ENCODE assay signal across 1 cellular context in the genomic region with DNA sequence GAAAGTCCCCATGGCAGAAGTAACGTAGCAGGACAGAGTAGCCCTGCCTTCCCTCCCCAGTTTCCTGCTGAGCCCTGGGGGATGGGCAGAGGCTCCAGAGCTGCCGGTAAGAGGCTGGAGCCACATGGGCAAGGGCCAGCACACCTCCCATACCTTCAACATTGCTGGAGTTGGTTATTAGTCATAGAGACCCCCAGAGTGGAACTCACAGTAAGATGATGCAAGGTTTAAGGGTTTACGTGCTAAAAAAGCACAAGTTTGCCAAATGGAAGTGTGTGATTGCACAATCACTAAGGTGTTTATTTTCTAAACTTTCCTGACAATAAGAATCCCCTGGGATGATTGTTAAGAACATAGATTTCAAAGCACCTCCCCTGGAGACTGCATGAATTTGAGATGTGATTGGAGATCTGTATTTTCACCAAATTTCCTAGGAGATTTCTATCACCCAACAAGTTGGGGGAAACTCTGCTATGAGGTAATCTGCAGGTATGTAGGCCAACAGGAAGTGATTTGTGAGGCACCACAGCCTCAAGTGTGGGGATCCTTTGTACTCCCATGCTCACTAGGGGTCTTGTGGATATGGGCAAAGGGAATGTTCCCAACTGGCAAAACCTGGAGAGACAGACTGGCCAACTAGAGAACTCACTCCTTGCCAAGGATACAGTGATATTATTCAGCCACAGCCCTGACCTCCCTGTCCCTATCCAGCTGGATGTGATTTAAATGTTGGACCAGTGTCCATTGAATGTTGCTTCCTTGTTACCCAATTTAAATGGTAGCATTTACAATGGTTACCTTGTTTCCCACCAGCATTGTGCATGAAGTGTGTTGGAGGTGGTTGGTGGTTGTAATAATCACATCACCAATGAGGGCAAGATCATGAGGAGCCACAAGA.
A peak's percentile ranks its signal among the peaks of the same experiment; 100 is the strongest.
TF ChIP-seq lines count a peak whose summit lies in the region.

No MANE protein-coding gene starts in this region.

TF ChIP-seq in HepG2, 621 proteins besides CTCF, POLR2A, EP300 and RAD21 (continued from another document):
- TF ChIP-seq, protein P1, sequence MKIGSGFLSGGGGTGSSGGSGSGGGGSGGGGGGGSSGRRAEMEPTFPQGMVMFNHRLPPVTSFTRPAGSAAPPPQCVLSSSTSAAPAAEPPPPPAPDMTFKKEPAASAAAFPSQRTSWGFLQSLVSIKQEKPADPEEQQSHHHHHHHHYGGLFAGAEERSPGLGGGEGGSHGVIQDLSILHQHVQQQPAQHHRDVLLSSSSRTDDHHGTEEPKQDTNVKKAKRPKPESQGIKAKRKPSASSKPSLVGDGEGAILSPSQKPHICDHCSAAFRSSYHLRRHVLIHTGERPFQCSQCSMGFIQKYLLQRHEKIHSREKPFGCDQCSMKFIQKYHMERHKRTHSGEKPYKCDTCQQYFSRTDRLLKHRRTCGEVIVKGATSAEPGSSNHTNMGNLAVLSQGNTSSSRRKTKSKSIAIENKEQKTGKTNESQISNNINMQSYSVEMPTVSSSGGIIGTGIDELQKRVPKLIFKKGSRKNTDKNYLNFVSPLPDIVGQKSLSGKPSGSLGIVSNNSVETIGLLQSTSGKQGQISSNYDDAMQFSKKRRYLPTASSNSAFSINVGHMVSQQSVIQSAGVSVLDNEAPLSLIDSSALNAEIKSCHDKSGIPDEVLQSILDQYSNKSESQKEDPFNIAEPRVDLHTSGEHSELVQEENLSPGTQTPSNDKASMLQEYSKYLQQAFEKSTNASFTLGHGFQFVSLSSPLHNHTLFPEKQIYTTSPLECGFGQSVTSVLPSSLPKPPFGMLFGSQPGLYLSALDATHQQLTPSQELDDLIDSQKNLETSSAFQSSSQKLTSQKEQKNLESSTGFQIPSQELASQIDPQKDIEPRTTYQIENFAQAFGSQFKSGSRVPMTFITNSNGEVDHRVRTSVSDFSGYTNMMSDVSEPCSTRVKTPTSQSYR (CRISPR knock-in tag; IDR thresholded peaks at IDR 0.05; ENCODE audit: borderline replicate concordance) = peak; percentile 42; the same call in 1 of the 2 replicates
- TF ChIP-seq NFIC (IDR thresholded peaks at IDR 0.05; ENCODE audit: low read length) (no peak), HNF4A (CRISPR knock-in tag; IDR thresholded peaks at IDR 0.05) (no peak), KMT2B (CRISPR knock-in tag; IDR thresholded peaks at IDR 0.05) (no peak), DNMT1 (CRISPR knock-in tag; IDR thresholded peaks at IDR 0.05) (no peak), CCAR2 (optimal IDR thresholded peaks at IDR 0.05; ENCODE audit: low read depth, low read length) (no peak), SOX6 (IDR thresholded peaks at IDR 0.05) (no peak), SOX6 (CRISPR knock-in tag; IDR thresholded peaks at IDR 0.05) (peak; percentile 11; the same call in 1 of the 2 replicates), ZBTB38 (CRISPR knock-in tag; IDR thresholded peaks at IDR 0.05) (no peak), ZKSCAN5 (CRISPR knock-in tag; IDR thresholded peaks at IDR 0.05) (no peak), ZC3H4 (CRISPR knock-in tag; IDR thresholded peaks at IDR 0.05; ENCODE audit: borderline replicate concordance) (no peak), CEBPG (CRISPR knock-in tag; IDR thresholded peaks at IDR 0.05) (peak; percentile 74)
- TF ChIP-seq, protein P2, sequence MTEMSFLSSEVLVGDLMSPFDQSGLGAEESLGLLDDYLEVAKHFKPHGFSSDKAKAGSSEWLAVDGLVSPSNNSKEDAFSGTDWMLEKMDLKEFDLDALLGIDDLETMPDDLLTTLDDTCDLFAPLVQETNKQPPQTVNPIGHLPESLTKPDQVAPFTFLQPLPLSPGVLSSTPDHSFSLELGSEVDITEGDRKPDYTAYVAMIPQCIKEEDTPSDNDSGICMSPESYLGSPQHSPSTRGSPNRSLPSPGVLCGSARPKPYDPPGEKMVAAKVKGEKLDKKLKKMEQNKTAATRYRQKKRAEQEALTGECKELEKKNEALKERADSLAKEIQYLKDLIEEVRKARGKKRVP (CRISPR knock-in tag; IDR thresholded peaks at IDR 0.05) = peak in 1 of 2 experiments; percentile 31; a peak in 1 of 4 replicates
- TF ChIP-seq, protein P3, sequence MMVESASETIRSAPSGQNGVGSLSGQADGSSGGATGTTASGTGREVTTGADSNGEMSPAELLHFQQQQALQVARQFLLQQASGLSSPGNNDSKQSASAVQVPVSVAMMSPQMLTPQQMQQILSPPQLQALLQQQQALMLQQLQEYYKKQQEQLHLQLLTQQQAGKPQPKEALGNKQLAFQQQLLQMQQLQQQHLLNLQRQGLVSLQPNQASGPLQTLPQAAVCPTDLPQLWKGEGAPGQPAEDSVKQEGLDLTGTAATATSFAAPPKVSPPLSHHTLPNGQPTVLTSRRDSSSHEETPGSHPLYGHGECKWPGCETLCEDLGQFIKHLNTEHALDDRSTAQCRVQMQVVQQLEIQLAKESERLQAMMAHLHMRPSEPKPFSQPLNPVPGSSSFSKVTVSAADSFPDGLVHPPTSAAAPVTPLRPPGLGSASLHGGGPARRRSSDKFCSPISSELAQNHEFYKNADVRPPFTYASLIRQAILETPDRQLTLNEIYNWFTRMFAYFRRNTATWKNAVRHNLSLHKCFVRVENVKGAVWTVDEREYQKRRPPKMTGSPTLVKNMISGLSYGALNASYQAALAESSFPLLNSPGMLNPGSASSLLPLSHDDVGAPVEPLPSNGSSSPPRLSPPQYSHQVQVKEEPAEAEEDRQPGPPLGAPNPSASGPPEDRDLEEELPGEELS (CRISPR knock-in tag; IDR thresholded peaks at IDR 0.05) = no peak
TF ChIP-seq in HepG2: peak in this region for 6.
